Comparison of ENCODE assay signal across 12 cellular contexts in the genomic region with DNA sequence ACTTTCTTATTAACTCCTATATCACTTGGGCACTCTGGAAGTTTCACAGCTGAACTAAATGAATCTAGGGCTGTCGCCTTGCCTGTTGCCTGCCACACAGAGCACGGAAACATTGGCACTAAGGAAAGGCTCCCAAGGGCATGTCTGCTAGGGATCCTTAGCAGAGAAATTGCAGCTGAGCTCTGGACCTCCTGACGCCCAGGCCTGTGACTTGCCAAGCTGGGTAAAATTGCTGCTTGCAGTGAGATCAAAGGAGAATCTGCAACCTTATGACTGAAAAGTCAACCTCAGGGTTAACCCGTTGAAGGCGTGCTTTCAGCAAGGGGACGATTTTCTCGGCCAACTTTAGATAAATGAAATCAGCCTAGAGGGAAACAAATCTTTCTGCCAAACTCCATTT.
DNase-seq lines count a peak whose midpoint lies in the region; ATAC-seq lines count a peak whose summit lies in the region.
"Had no signal": no experiment of that assay in that cellular context is flagged by ENCODE, and none has a peak within 500 bp of the region (broad histone marks: within the 10 kb centered on the region; RNA-seq: fewer than 3 reads in every experiment).

No MANE protein-coding gene starts in this region.

- peaks cover 43% of the 10 kb centered on the region for H3K4me1 ChIP-seq in effector memory CD4-positive, alpha-beta T cell (ENCODE audit: control insufficient read depth, insufficient read depth, low read length, poor library complexity, severe bottlenecking)

- H3K36me3 ChIP-seq in effector memory CD4-positive, alpha-beta T cell (ENCODE audit: control insufficient read depth, insufficient read depth, low read length) = no peaks in the 10 kb centered on the region

- H3K9me3 Mint-ChIP-seq in activated CD8-positive, alpha-beta memory T cell treated with anti-CD3 and anti-CD28 coated beads, Interleukin-2, amount 10 ng/mL, durations not matched to agents 7 days and 5 days (ENCODE audit: low read depth) = peaks cover 10% of the 10 kb centered on the region

- H3K27ac ChIP-seq in effector memory CD4-positive, alpha-beta T cell (ENCODE audit: insufficient read depth, low read length, poor library complexity, severe bottlenecking) = peak overlapping the region; percentile 50

- no peaks in the 10 kb centered on the region for H3K27me3 ChIP-seq in effector memory CD4-positive, alpha-beta T cell (replicated peaks; ENCODE audit: control insufficient read depth, insufficient read depth, low read length, poor library complexity, severe bottlenecking)

- no peak overlapping the region for H3K4me3 Mint-ChIP-seq in activated CD8-positive, alpha-beta memory T cell treated with anti-CD3 and anti-CD28 coated beads, Interleukin-2, amount 10 ng/mL, durations not matched to agents 7 days and 5 days
- H3K4me3 Mint-ChIP-seq: stimulated activated naive B cell treated with anti-CD40 and anti-IgM and Interleukin-4, amounts not matched to agents 10 μg/mL and 1 μg/mL and 100 μg/mL, for 72 hours had no signal

- intact Hi-C loops in posterior cingulate gyrus (cut with DNase I) = no loop called here

- CTCF ChIA-PET in activated CD8-positive, alpha-beta memory T cell treated with anti-CD3 and anti-CD28 coated beads, Interleukin-2, amount 10 ng/mL, durations not matched to agents 7 days and 5 days (lab: Charles Lee) = interaction anchor here (0.7 to 1.8 kb wide), 6 partner anchors 8 to 180 kb away, joined by 3 to 6 read pairs (median 3); no protein-coding TSS in a partner anchor

- peaks cover 18% of the 10 kb centered on the region for H3K4me1 Mint-ChIP-seq in activated CD8-positive, alpha-beta memory T cell treated with anti-CD3 and anti-CD28 coated beads, Interleukin-2, amount 10 ng/mL, durations not matched to agents 7 days and 5 days

- H3K4me3 ChIP-seq in effector memory CD4-positive, alpha-beta T cell (ENCODE audit: insufficient read depth, low read depth, low read length, poor library complexity, severe bottlenecking) = no peak overlapping the region

- H3K27ac Mint-ChIP-seq in activated CD8-positive, alpha-beta memory T cell treated with anti-CD3 and anti-CD28 coated beads, Interleukin-2, amount 10 ng/mL, durations not matched to agents 7 days and 5 days = no peak overlapping the region
- H3K27ac Mint-ChIP-seq: stimulated activated naive B cell treated with anti-CD40 and anti-IgM and Interleukin-4, amounts not matched to agents 10 μg/mL and 1 μg/mL and 100 μg/mL, for 72 hours had no signal

- no peaks in the 10 kb centered on the region for H3K27me3 Mint-ChIP-seq in activated CD8-positive, alpha-beta memory T cell treated with anti-CD3 and anti-CD28 coated beads, Interleukin-2, amount 10 ng/mL, durations not matched to agents 7 days and 5 days
- H3K27me3 Mint-ChIP-seq: stimulated activated naive B cell treated with anti-CD40 and anti-IgM and Interleukin-4, amounts not matched to agents 10 μg/mL and 1 μg/mL and 100 μg/mL, for 72 hours had no signal

- H3K9me3 ChIP-seq in effector memory CD4-positive, alpha-beta T cell (ENCODE audit: control insufficient read depth, low read length) = no peaks in the 10 kb centered on the region

- H3K36me3 Mint-ChIP-seq in activated CD8-positive, alpha-beta memory T cell treated with anti-CD3 and anti-CD28 coated beads, Interleukin-2, amount 10 ng/mL, durations not matched to agents 7 days and 5 days = peaks cover 8% of the 10 kb centered on the region

- DNase-seq in T-helper 1 cell = peak in 3 of 5 donors; percentile 8 to 73 (median 28)
- DNase-seq in activated CD8-positive, alpha-beta memory T cell treated with anti-CD3 and anti-CD28 coated beads, Interleukin-2, amount 10 ng/mL, durations not matched to agents 7 days and 5 days = peak; percentile 48
- DNase-seq in effector memory CD4-positive, alpha-beta T cell = peak in 2 of 3 donors; percentile 5 to 12
- DNase-seq in stimulated activated CD4-positive, alpha-beta T cell treated with anti-CD3 and anti-CD28 coated beads, Interleukin-4, amount 100 ng/mL, for 48 hours (ENCODE audit: low read depth in 2 of 2) = peak; percentile 18 to 19
- no peak for DNase-seq in effector CD8-positive, alpha-beta T cell (lab: John Stamatoyannopoulos, UW)
- no peak for DNase-seq in posterior cingulate gyrus
- DNase-seq: mesendoderm; NCI-H774; retina; stimulated activated naive B cell treated with anti-CD40 and anti-IgM and Interleukin-4, amounts not matched to agents 10 μg/mL and 1 μg/mL and 100 μg/mL, for 72 hours had no signal

- peak; percentile 63 for ATAC-seq in activated CD8-positive, alpha-beta memory T cell treated with anti-CD3 and anti-CD28 coated beads, Interleukin-2, amount 10 ng/mL, durations not matched to agents 7 days and 5 days
- ATAC-seq in HG03460 (IDR thresholded peaks at IDR 0.05; ENCODE audit: unreplicated experiment) (no peak), HG03280 (IDR thresholded peaks at IDR 0.05; ENCODE audit: unreplicated experiment) (no peak)
- ATAC-seq: stimulated activated naive B cell treated with anti-CD40 and anti-IgM and Interleukin-4, amounts not matched to agents 10 μg/mL and 1 μg/mL and 100 μg/mL, for 72 hours had no signal

Comparison
In these comparisons a context has a peak if more than half of its experiments do, and no peak if none do; other contexts are left out.
1. DNase-seq: peak in T-helper 1 cell (3 of 5), activated CD8-positive, alpha-beta memory T cell treated with anti-CD3 and anti-CD28 coated beads, Interleukin-2, amount 10 ng/mL, durations not matched to agents 7 days and 5 days (single experiment), effector memory CD4-positive, alpha-beta T cell (2 of 3) and stimulated activated CD4-positive, alpha-beta T cell treated with anti-CD3 and anti-CD28 coated beads, Interleukin-4, amount 100 ng/mL, for 48 hours (2 of 2); none in effector CD8-positive, alpha-beta T cell (single experiment) and posterior cingulate gyrus (0 of 10).